In genomic region chr15:40381818-40382529, GRCh38 we compare ENCODE assay signal across 10 cellular contexts. TPM values are rescaled to one million over a fixed set of nuclear protein-coding genes. Genes with fewer than 3 reads are reported as not detected.
DNase-seq lines count a peak whose midpoint lies in the region; FAIRE-seq and TF ChIP-seq lines count a peak whose summit lies in the region.
"Had no signal": no experiment of that assay in that cellular context is flagged by ENCODE, and none has a peak within 500 bp of the region (broad histone marks: within the 10 kb centered on the region; RNA-seq: fewer than 3 reads in every experiment).

No MANE protein-coding gene starts in this region.

- no peak for TF ChIP-seq CTCF in OCI-LY3 (IDR thresholded peaks at IDR 0.05; ENCODE audit: low read depth, low read length)
- no peak for TF ChIP-seq CTCF in esophagus muscularis mucosa (IDR thresholded peaks at IDR 0.05)
- TF ChIP-seq CTCF in osteoblast (IDR thresholded peaks at IDR 0.05; ENCODE audit: extremely low read depth, low read depth, low read length): no peak
- TF ChIP-seq CTCF in testis (IDR thresholded peaks at IDR 0.05): no peak
- TF ChIP-seq CTCF in Peyer's patch (IDR thresholded peaks at IDR 0.05): no peak

- H2AFZ ChIP-seq in GM23248 (peak overlapping the region; percentile 99), OCI-LY3 (ENCODE audit: low read depth, low read length) (peak overlapping the region; percentile 98), osteoblast (ENCODE audit: low read length) (peak overlapping the region; percentile 98)

- H3K9ac ChIP-seq in GM23248 (no peak overlapping the region), OCI-LY3 (ENCODE audit: low read length) (no peak overlapping the region)

- no peak for TF ChIP-seq EP300 in esophagus muscularis mucosa (IDR thresholded peaks at IDR 0.05)

- H3K9me3 ChIP-seq in GM23248 (ENCODE audit: low read depth) (no peaks in the 10 kb centered on the region), OCI-LY3 (ENCODE audit: insufficient read depth, low read length) (no peaks in the 10 kb centered on the region), esophagus muscularis mucosa (no peaks in the 10 kb centered on the region), osteoblast (ENCODE audit: low read depth, low read length) (no peaks in the 10 kb centered on the region), testis (no peaks in the 10 kb centered on the region), Peyer's patch (no peaks in the 10 kb centered on the region)

- intact Hi-C loops in esophagus muscularis mucosa (cut with DNase I): no loop called here
- intact Hi-C loops in testis (cut with DNase I; ENCODE audit: low total_unique reads): no loop called here

- H3K4me2 ChIP-seq in GM23248 (ENCODE audit: unreplicated experiment) (no peak overlapping the region), OCI-LY3 (ENCODE audit: low read length) (peak overlapping the region; percentile 48), osteoblast (ENCODE audit: insufficient read depth, low read length) (no peak overlapping the region)

- TF ChIP-seq POLR2A in esophagus muscularis mucosa (IDR thresholded peaks at IDR 0.05; ENCODE audit: low read depth) (no peak), testis (IDR thresholded peaks at IDR 0.05) (no peak), Peyer's patch (IDR thresholded peaks at IDR 0.05) (no peak)

- peaks cover 10% of the 10 kb centered on the region for H3F3A ChIP-seq in GM23248 (ENCODE audit: insufficient read depth)

- H3K9me2 ChIP-seq in GM23248 (ENCODE audit: insufficient read depth): no peaks in the 10 kb centered on the region

- H3K36me3 ChIP-seq in GM23248 (ENCODE audit: low read depth) (peaks cover 7% of the 10 kb centered on the region), OCI-LY3 (replicated peaks; ENCODE audit: low read depth, low read length) (peaks cover 28% of the 10 kb centered on the region), esophagus muscularis mucosa (peaks cover 4 to 12% (median 7%) of the 10 kb centered on the region in 4 donors), osteoblast (ENCODE audit: insufficient read depth, low read length) (peaks cover 20% of the 10 kb centered on the region), testis (ENCODE audit: low read depth, missing control alignments) (no peaks in the 10 kb centered on the region), Peyer's patch (peaks cover 0 to 10% (median 0%) of the 10 kb centered on the region in 3 donors)

- FAIRE-seq in urothelium cell line (lab: Jason Lieb, UNC): no peak

- H3K4me1 ChIP-seq in GM23248 (ENCODE audit: insufficient read depth): peaks cover 28% of the 10 kb centered on the region
- peaks cover 8% of the 10 kb centered on the region; the same call in 1 of the 2 replicates for H3K4me1 ChIP-seq in OCI-LY3 (ENCODE audit: low read length)
- H3K4me1 ChIP-seq in esophagus muscularis mucosa: peaks cover 16 to 24% (median 22%) of the 10 kb centered on the region in 4 donors
- peaks cover 25% of the 10 kb centered on the region for H3K4me1 ChIP-seq in osteoblast (ENCODE audit: insufficient read depth, low read length)
- H3K4me1 ChIP-seq in testis: peaks cover 7% of the 10 kb centered on the region
- peaks cover 0 to 18% (median 2%) of the 10 kb centered on the region in 4 donors for H3K4me1 ChIP-seq in Peyer's patch

- no peak for DNase-seq in GM23248
- DNase-seq in esophagus muscularis mucosa (ENCODE audit: extremely low spot score): no peak
- no peak for DNase-seq in osteoblast (ENCODE audit: insufficient read length, low spot score, missing footprints)
- DNase-seq in testis: no peak
- no peak for DNase-seq in urothelium cell line (ENCODE audit: low spot score)
- no peak for DNase-seq in GM19238 (ENCODE audit: insufficient read length, low spot score)
- DNase-seq in Peyer's patch: no peak

- H3K27ac ChIP-seq in GM23248: no peak overlapping the region
- H3K27ac ChIP-seq in OCI-LY3 (ENCODE audit: low read length): no peak overlapping the region
- no peak overlapping the region for H3K27ac ChIP-seq in esophagus muscularis mucosa (replicated peaks in 1 of 4)
- peak overlapping the region; percentile 63 for H3K27ac ChIP-seq in osteoblast (ENCODE audit: low read depth, low read length)
- no peak overlapping the region for H3K27ac ChIP-seq in testis
- no peak overlapping the region for H3K27ac ChIP-seq in Peyer's patch

- in situ Hi-C loops in GM23248 (cut with MboI): no loop called here

- H3K79me2 ChIP-seq in GM23248 (ENCODE audit: insufficient read depth): peaks cover 42% of the 10 kb centered on the region
- H3K79me2 ChIP-seq in OCI-LY3 (ENCODE audit: low read length): peaks cover 31% of the 10 kb centered on the region
- peaks cover 34% of the 10 kb centered on the region for H3K79me2 ChIP-seq in osteoblast (ENCODE audit: insufficient read depth, low read length)

- 87 to 90% methylated on average over 11 of the region's 11 CpGs for WGBS in GM23248 (ENCODE audit: low coverage in 1 of 2, low lambda C conversion rate in 2 of 2, missing lambda C conversion rate in 2 of 2), 2 experiments
- 92% methylated on average over 11 of the region's 11 CpGs for whole genome bisulfite sequencing in esophagus muscularis mucosa
- 93 to 94% methylated on average over 11 of the region's 11 CpGs for WGBS in testis, 2 donors

- H4K20me1 ChIP-seq in GM23248 (ENCODE audit: insufficient read depth): no peaks in the 10 kb centered on the region
- 0 out of 2 replicates have a peak, but pooled peaks cover 5% of the 10 kb centered on the region for H4K20me1 ChIP-seq in OCI-LY3 (ENCODE audit: insufficient read depth, low read length)
- H4K20me1 ChIP-seq in osteoblast (ENCODE audit: insufficient read depth, low read length): no peaks in the 10 kb centered on the region

- H3K27me3 ChIP-seq in GM23248 (replicated peaks; ENCODE audit: insufficient read depth) (no peaks in the 10 kb centered on the region), OCI-LY3 (ENCODE audit: low read depth, low read length) (no peaks in the 10 kb centered on the region), esophagus muscularis mucosa (no peaks in the 10 kb centered on the region), osteoblast (ENCODE audit: insufficient read depth, low read length) (no peaks in the 10 kb centered on the region), testis (no peaks in the 10 kb centered on the region), Peyer's patch (no peaks in the 10 kb centered on the region)

- H3K4me3 ChIP-seq in GM23248 (no peak overlapping the region), OCI-LY3 (ENCODE audit: low read length) (0 out of 2 replicates have a peak overlapping the region, but pooled peaks have one; percentile 91), esophagus muscularis mucosa (peak overlapping the region; percentile 71 to 88 (median 78)), osteoblast (ENCODE audit: insufficient read depth, low read length) (no peak overlapping the region), testis (peak overlapping the region in 1 of 2 donors; percentile 88), Peyer's patch (no peak overlapping the region)

RNA-seq across cellular contexts. Expression of gene KNSTRN, which starts 0.5 kb away (rescaled TPM):
- 31.1 and 35.8 TPM in 2 replicates for total RNA-seq in GM23248 (2014; rRNA removed; shearing (Covaris generic))
- polyA plus RNA-seq in GM23248 (2016; fragmentation: Nextera tagmentation; extraction: Ambion mirVana) (37.7 and 37.8 TPM in 2 replicates), testis (ENCODE audit: insufficient read depth, low read depth, low replicate concordance) (125 TPM)
- total RNA-seq in esophagus muscularis mucosa (10 to 100 TPM in 1 of 4 donors, 1 to 10 TPM in 3; 4.6 to 15.6 (median 6.4) TPM), osteoblast (19.9 and 28.6 TPM in 2 replicates), testis (10 to 100 TPM; 39.6 to 66.9 TPM), Peyer's patch (10 to 100 TPM in 1 of 4 donors, 1 to 10 TPM in 3; 4.7 to 63.5 (median 6.5) TPM)

RNA-seq across cellular contexts. Expression of gene IVD, which starts 23.6 kb away (rescaled TPM):
- total RNA-seq in GM23248 (2014; rRNA removed; shearing (Covaris generic)): 24.4 and 28.2 TPM in 2 replicates
- polyA plus RNA-seq in GM23248 (2016; fragmentation: Nextera tagmentation; extraction: Ambion mirVana) (49.6 and 50.1 TPM in 2 replicates), testis (ENCODE audit: insufficient read depth, low read depth, low replicate concordance) (88.7 TPM)
- total RNA-seq in esophagus muscularis mucosa (10 to 100 TPM; 38.8 to 50.7 (median 44.7) TPM), osteoblast (38.6 and 46.3 TPM in 2 replicates), testis (10 to 100 TPM; 79.1 to 94.7 TPM), Peyer's patch (10 to 100 TPM; 42.9 to 87.6 (median 71.1) TPM)

RNA-seq across cellular contexts. Expression of gene DISP2, which starts 24.0 kb away (rescaled TPM):
- total RNA-seq in GM23248 (2014; rRNA removed; shearing (Covaris generic)): 0.11 and 0.13 TPM in 2 replicates
- polyA plus RNA-seq in GM23248 (2016; fragmentation: Nextera tagmentation; extraction: Ambion mirVana) (0.13 and 0.51 TPM in 2 replicates), testis (ENCODE audit: insufficient read depth, low read depth, low replicate concordance) (3.0 TPM)
- total RNA-seq in esophagus muscularis mucosa (under 1 TPM; 0.13 to 0.42 (median 0.26) TPM), osteoblast (0.29 and 0.36 TPM in 2 replicates), testis (1 to 10 TPM; 4.4 to 7.6 TPM), Peyer's patch (10 to 100 TPM in 1 of 4 donors, 1 to 10 TPM in 3; 1.7 to 27.5 (median 7.4) TPM)

RNA-seq across cellular contexts. Expression of gene PHGR1, which starts 31.1 kb away (rescaled TPM):
- not detected in 2 replicates for total RNA-seq in GM23248 (2014; rRNA removed; shearing (Covaris generic))
- not detected in 2 replicates for polyA plus RNA-seq in GM23248 (2016; fragmentation: Nextera tagmentation; extraction: Ambion mirVana)
- total RNA-seq in esophagus muscularis mucosa: 1 to 10 TPM in 1 of 4 donors, not detected in 3; 1.8 TPM
- total RNA-seq in osteoblast: not detected in 2 replicates
- total RNA-seq in testis: not detected
- not detected for polyA plus RNA-seq in testis (ENCODE audit: insufficient read depth, low read depth, low replicate concordance)
- total RNA-seq in Peyer's patch: 1,000 to 10,000 TPM in 3 of 4 donors, 100 to 1,000 TPM in 1; 519 to 6,265 (median 3,022) TPM
- total RNA-seq: CD4-positive, alpha-beta T cell; NCI-H460 had no signal

RNA-seq across cellular contexts. Expression of gene CCDC9B, which starts 41.2 kb away (rescaled TPM):
- total RNA-seq in GM23248 (2014; rRNA removed; shearing (Covaris generic)): 16.9 and 19.6 TPM in 2 replicates
- polyA plus RNA-seq in GM23248 (2016; fragmentation: Nextera tagmentation; extraction: Ambion mirVana): 28.8 and 33.1 TPM in 2 replicates
- 10 to 100 TPM; 22.9 to 82.6 (median 56.3) TPM for total RNA-seq in esophagus muscularis mucosa
- total RNA-seq in osteoblast: 18.3 and 23.9 TPM in 2 replicates
- 10 to 100 TPM; 36.8 to 38.9 TPM for total RNA-seq in testis
- 20.4 TPM for polyA plus RNA-seq in testis (ENCODE audit: insufficient read depth, low read depth, low replicate concordance)
- 10 to 100 TPM; 14.4 to 55.6 (median 37.7) TPM for total RNA-seq in Peyer's patch

Comparison
In these comparisons a context has a peak if more than half of its experiments do, and no peak if none do; other contexts are left out.
1. H3K4me3 ChIP-seq: peak in OCI-LY3 (single experiment) and esophagus muscularis mucosa (4 of 4); none in GM23248 (single experiment), osteoblast (single experiment) and Peyer's patch (0 of 4).
2. Peak in every context shown above with its lines, with median percentiles within 50 percentile points of each other: H2AFZ ChIP-seq.